In the genomic region with DNA sequence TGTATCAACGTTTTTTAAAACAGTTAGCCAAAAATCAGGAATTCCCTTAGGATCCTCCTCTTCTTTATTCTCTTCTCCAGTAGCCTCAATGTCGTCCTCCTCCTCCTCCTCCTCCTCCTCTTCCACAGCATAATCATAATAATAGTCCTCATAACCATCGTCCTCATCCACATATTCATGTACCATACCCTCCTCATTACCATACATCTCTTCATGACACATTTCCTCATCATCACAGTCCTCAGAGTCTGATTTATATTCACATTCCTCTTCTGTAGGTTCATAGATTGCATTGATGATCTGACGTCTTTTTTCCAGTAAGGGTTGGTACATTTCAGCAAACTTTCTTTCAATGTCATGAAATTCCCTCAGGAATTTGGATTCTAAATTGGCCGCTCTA, we compare ENCODE assay signal across 8 cellular contexts. TPM values are rescaled to one million over a fixed set of nuclear protein-coding genes. Genes with fewer than 3 reads are reported as not detected.
DNase-seq lines count a peak whose midpoint lies in the region; ATAC-seq and TF ChIP-seq lines count a peak whose summit lies in the region.

No MANE protein-coding gene starts in this region.

- peak overlapping the region; percentile 89 to 94 for H3K4me3 Mint-ChIP-seq in H9
- peak overlapping the region; percentile 89 for H3K4me3 Mint-ChIP-seq in activated T-helper 1 cell treated with anti-CD3 and anti-CD28 coated beads, Interleukin-12 subunit alpha, Interleukin-12 subunit beta, Interleukin-2, Interleukin-4 antibody, amounts not matched to agents 30 ng/mL and 10 ng/mL and 1 ng/mL, durations not matched to agents 14 hours and 24 hours and 36 hours

- H3K36me3 Mint-ChIP-seq in H9 (ENCODE audit: insufficient read depth in 1 of 3, low read depth in 3 of 3), result peaks cover 0 to 6% (median 5%) of the 10 kb centered on the region in 3 experiments; a peak in 4 of 7 replicates
- H3K36me3 Mint-ChIP-seq in activated T-helper 1 cell treated with anti-CD3 and anti-CD28 coated beads, Interleukin-12 subunit alpha, Interleukin-12 subunit beta, Interleukin-2, Interleukin-4 antibody, amounts not matched to agents 30 ng/mL and 10 ng/mL and 1 ng/mL, durations not matched to agents 14 hours and 24 hours and 36 hours (ENCODE audit: low read depth), result no peaks in the 10 kb centered on the region

- H2BK20ac ChIP-seq in H9 (ENCODE audit: low read depth, low read length, poor library complexity, severe bottlenecking), result no peak overlapping the region

- H3T11ph ChIP-seq in H9 (ENCODE audit: low read length), result no peak overlapping the region

- H3K23ac ChIP-seq in H9 (ENCODE audit: insufficient read length, low read depth, low read length), result no peak overlapping the region

- no peak overlapping the region for H3K27ac ChIP-seq in H9 (ENCODE audit: insufficient read length, low read depth, low read length)
- no peak overlapping the region for H3K27ac ChIP-seq in iPS DF 6.9 (ENCODE audit: low read length)

- H3K27me3 ChIP-seq in H9 (ENCODE audit: insufficient read depth, low read length) (no peaks in the 10 kb centered on the region), iPS DF 6.9 (ENCODE audit: control insufficient read depth, insufficient read depth, low read length) (no peaks in the 10 kb centered on the region)

- H3K18ac ChIP-seq in H9 (ENCODE audit: insufficient read length, low read depth, low read length), result no peak overlapping the region

- no peaks in the 10 kb centered on the region for H3K79me2 ChIP-seq in H9 (ENCODE audit: insufficient read depth, low read length)

- H3K27me3 Mint-ChIP-seq in H9 (ENCODE audit: low read depth), result no peaks in the 10 kb centered on the region; the same call in 1 of the 2 replicates
- H3K27me3 Mint-ChIP-seq in activated T-helper 1 cell treated with anti-CD3 and anti-CD28 coated beads, Interleukin-12 subunit alpha, Interleukin-12 subunit beta, Interleukin-2, Interleukin-4 antibody, amounts not matched to agents 30 ng/mL and 10 ng/mL and 1 ng/mL, durations not matched to agents 14 hours and 24 hours and 36 hours (ENCODE audit: insufficient read depth), result peaks cover 7% of the 10 kb centered on the region

- ATAC-seq in HG02642 (IDR thresholded peaks at IDR 0.05; ENCODE audit: poor library complexity, unreplicated experiment) (no peak), HG03571 (IDR thresholded peaks at IDR 0.05; ENCODE audit: unreplicated experiment) (no peak)

- no peaks in the 10 kb centered on the region for H3K23me2 ChIP-seq in H9 (ENCODE audit: insufficient read length, low read depth, low read length, poor library complexity, severe bottlenecking)

- no peak overlapping the region for H2AFZ ChIP-seq in H9 (ENCODE audit: low read length)

- peaks cover 12 to 13% of the 10 kb centered on the region in 2 experiments for H3K4me1 Mint-ChIP-seq in H9
- H3K4me1 Mint-ChIP-seq in activated T-helper 1 cell treated with anti-CD3 and anti-CD28 coated beads, Interleukin-12 subunit alpha, Interleukin-12 subunit beta, Interleukin-2, Interleukin-4 antibody, amounts not matched to agents 30 ng/mL and 10 ng/mL and 1 ng/mL, durations not matched to agents 14 hours and 24 hours and 36 hours (ENCODE audit: low read depth), result peaks cover 10% of the 10 kb centered on the region

- no peaks in the 10 kb centered on the region for H3K79me1 ChIP-seq in H9 (ENCODE audit: insufficient read depth, low read depth, low read length, poor library complexity, severe bottlenecking)

- H3K36me3 ChIP-seq in iPS DF 6.9 (ENCODE audit: control insufficient read depth, insufficient read depth, low read length), result no peaks in the 10 kb centered on the region

- no peak overlapping the region for H2BK12ac ChIP-seq in H9 (ENCODE audit: insufficient read length, low read depth, low read length)

- no peak overlapping the region for H2BK5ac ChIP-seq in H9 (ENCODE audit: insufficient read length, low read length)

- H3K14ac ChIP-seq in H9 (ENCODE audit: insufficient read depth, low read length), result no peak overlapping the region

- no peak overlapping the region for H2BK15ac ChIP-seq in H9 (ENCODE audit: low read depth, low read length)

- H3K27ac Mint-ChIP-seq in H9, result no peak overlapping the region
- H3K27ac Mint-ChIP-seq in activated T-helper 1 cell treated with anti-CD3 and anti-CD28 coated beads, Interleukin-12 subunit alpha, Interleukin-12 subunit beta, Interleukin-2, Interleukin-4 antibody, amounts not matched to agents 30 ng/mL and 10 ng/mL and 1 ng/mL, durations not matched to agents 14 hours and 24 hours and 36 hours, result peak overlapping the region; percentile 59

- peaks cover 57 to 75% of the 10 kb centered on the region in 2 experiments for H3K9me3 Mint-ChIP-seq in H9
- no peaks in the 10 kb centered on the region for H3K9me3 Mint-ChIP-seq in activated T-helper 1 cell treated with anti-CD3 and anti-CD28 coated beads, Interleukin-12 subunit alpha, Interleukin-12 subunit beta, Interleukin-2, Interleukin-4 antibody, amounts not matched to agents 30 ng/mL and 10 ng/mL and 1 ng/mL, durations not matched to agents 14 hours and 24 hours and 36 hours

- no peak for TF ChIP-seq CTCF in H9 (conservative IDR thresholded peaks at IDR 0.05)

- no peak overlapping the region for H4K91ac ChIP-seq in H9 (ENCODE audit: insufficient read length, low read depth, low read length)

- no peak for DNase-seq in H9
- DNase-seq in activated T-helper 1 cell treated with anti-CD3 and anti-CD28 coated beads, Interleukin-12 subunit alpha, Interleukin-12 subunit beta, Interleukin-2, Interleukin-4 antibody, amounts not matched to agents 30 ng/mL and 10 ng/mL and 1 ng/mL, durations not matched to agents 14 hours and 24 hours and 36 hours (ENCODE audit: low spot score), result no peak
- DNase-seq in iPS DF 6.9 (ENCODE audit: low read depth, low spot score), result no peak
- DNase-seq in skeletal muscle cell (ENCODE audit: low read depth), result no peak
- DNase-seq in hepatic stellate cell (ENCODE audit: low spot score), result no peak
- no peak for DNase-seq in NCI-H345 treated with DMSO at 0.1 percent for 48 hours (lab: John Stamatoyannopoulos, UW; ENCODE audit: unreplicated experiment)

- WGBS in H9 (ENCODE audit: extremely low coverage, insufficient read length, low lambda C conversion rate), result no CpG with 5 or more reads among the region's 5 CpGs
- no CpG with 5 or more reads among the region's 5 CpGs for WGBS in iPS DF 6.9 (ENCODE audit: insufficient coverage, insufficient read length)

- no peak overlapping the region for H2BK120ac ChIP-seq in H9 (ENCODE audit: low read depth, low read length, poor library complexity, severe bottlenecking)

- peak overlapping the region; percentile 72 for H3K4me2 ChIP-seq in H9 (ENCODE audit: insufficient read depth, insufficient read length, low read length)

- H3K4me3 ChIP-seq in iPS DF 6.9 (ENCODE audit: low read length) (peak overlapping the region; percentile 88; the same call in 1 of the 2 replicates), skeletal muscle cell (ENCODE audit: low read depth, low read length) (peak overlapping the region; percentile 41)

- no peak overlapping the region for H4K5ac ChIP-seq in H9 (ENCODE audit: insufficient read length, low read depth, low read length)

- no peaks in the 10 kb centered on the region for H4K20me1 ChIP-seq in H9 (ENCODE audit: control insufficient read depth, insufficient read depth, insufficient read length)

- H3K4me1 ChIP-seq in H9 (ENCODE audit: insufficient read depth, low read length) (no peaks in the 10 kb centered on the region), iPS DF 6.9 (ENCODE audit: control insufficient read depth, insufficient read depth, low read length) (no peaks in the 10 kb centered on the region)

- H2AK5ac ChIP-seq in H9 (ENCODE audit: insufficient read length, low read length), result no peak overlapping the region

- H3K9ac ChIP-seq in H9 (ENCODE audit: extremely low read depth, insufficient read length, low read length), result peak overlapping the region; percentile 7

- no peak overlapping the region for H3K4ac ChIP-seq in H9 (ENCODE audit: low read depth, low read length)

- no peak overlapping the region for H3K56ac ChIP-seq in H9 (ENCODE audit: insufficient read length, low read depth, low read length)

- intact Hi-C loops in activated T-helper 1 cell treated with anti-CD3 and anti-CD28 coated beads, Interleukin-12 subunit alpha, Interleukin-12 subunit beta, Interleukin-2, Interleukin-4 antibody, amounts not matched to agents 30 ng/mL and 10 ng/mL and 1 ng/mL, durations not matched to agents 14 hours and 24 hours and 36 hours (cut with micrococcal nuclease), result loop anchor here (2.0 to 10.0 kb wide), 4 partner anchors 349 to 1079 kb away; a partner anchor contains a TSS

- peaks cover 31% of the 10 kb centered on the region for H3K9me3 ChIP-seq in H9 (ENCODE audit: control insufficient read depth, low read depth, low read length)
- no peaks in the 10 kb centered on the region for H3K9me3 ChIP-seq in iPS DF 6.9 (ENCODE audit: control insufficient read depth, insufficient read depth, low read length)

- no peak overlapping the region for H4K8ac ChIP-seq in H9 (replicated peaks; ENCODE audit: insufficient read length, low read depth, low read length)

RNA-seq across cellular contexts. Expression of a gene that starts 0.9 kb away (rescaled TPM):
- total RNA-seq in H9 (2021), result 12.2 and 12.8 TPM in 2 replicates
- total RNA-seq in activated T-helper 1 cell treated with anti-CD3 and anti-CD28 coated beads, Interleukin-12 subunit alpha, Interleukin-12 subunit beta, Interleukin-2, Interleukin-4 antibody, amounts not matched to agents 30 ng/mL and 10 ng/mL and 1 ng/mL, durations not matched to agents 14 hours and 24 hours and 36 hours, result 1.7 and 1.8 TPM in 2 replicates
